ENCODE assay signal across 1 cellular context in the genomic region with DNA sequence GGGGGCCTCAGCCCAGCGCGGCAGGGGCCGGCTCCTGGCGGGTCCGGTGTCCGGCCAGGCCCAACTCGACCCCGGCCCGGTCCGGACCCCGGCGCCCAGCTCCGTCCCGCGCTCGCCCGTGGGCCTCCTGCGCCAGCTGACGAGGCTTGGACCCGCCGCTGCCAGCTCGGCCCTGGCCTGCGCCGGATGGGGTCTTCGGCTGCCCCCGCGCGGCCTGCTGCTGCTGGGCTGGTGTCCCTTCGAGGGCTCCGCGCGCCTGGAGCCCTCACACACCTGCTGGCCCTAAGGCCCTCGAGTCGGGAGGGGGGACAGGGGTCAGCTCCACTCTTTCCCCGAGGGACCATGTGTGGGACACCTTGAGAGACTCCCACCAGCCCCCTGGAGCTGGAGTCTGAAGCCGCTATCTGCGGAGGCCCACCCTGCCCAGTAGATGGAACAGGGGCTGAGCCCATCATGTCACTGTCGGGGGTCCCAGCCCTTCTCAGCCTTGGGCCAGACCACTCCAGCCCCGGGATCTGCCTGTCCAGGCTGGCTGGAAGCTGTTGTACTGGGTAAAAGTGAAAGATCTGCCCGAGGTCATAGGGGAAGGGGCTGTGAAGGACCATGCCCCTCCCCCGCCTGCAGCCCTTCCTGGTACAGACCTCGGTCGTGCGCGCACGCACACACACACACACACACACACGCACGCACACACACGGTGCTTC.
A peak's percentile ranks its signal among the peaks of the same experiment; 100 is the strongest.
TF ChIP-seq lines count a peak whose summit lies in the region.

No MANE protein-coding gene starts in this region.

TF ChIP-seq in HepG2, 621 proteins besides CTCF, POLR2A, EP300 and RAD21:
- TF ChIP-seq, protein P1, sequence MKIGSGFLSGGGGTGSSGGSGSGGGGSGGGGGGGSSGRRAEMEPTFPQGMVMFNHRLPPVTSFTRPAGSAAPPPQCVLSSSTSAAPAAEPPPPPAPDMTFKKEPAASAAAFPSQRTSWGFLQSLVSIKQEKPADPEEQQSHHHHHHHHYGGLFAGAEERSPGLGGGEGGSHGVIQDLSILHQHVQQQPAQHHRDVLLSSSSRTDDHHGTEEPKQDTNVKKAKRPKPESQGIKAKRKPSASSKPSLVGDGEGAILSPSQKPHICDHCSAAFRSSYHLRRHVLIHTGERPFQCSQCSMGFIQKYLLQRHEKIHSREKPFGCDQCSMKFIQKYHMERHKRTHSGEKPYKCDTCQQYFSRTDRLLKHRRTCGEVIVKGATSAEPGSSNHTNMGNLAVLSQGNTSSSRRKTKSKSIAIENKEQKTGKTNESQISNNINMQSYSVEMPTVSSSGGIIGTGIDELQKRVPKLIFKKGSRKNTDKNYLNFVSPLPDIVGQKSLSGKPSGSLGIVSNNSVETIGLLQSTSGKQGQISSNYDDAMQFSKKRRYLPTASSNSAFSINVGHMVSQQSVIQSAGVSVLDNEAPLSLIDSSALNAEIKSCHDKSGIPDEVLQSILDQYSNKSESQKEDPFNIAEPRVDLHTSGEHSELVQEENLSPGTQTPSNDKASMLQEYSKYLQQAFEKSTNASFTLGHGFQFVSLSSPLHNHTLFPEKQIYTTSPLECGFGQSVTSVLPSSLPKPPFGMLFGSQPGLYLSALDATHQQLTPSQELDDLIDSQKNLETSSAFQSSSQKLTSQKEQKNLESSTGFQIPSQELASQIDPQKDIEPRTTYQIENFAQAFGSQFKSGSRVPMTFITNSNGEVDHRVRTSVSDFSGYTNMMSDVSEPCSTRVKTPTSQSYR (CRISPR knock-in tag; IDR thresholded peaks at IDR 0.05; ENCODE audit: borderline replicate concordance) = 0 out of 2 replicates have a peak, but pooled peaks have one; percentile 8
- TF ChIP-seq, protein P2, sequence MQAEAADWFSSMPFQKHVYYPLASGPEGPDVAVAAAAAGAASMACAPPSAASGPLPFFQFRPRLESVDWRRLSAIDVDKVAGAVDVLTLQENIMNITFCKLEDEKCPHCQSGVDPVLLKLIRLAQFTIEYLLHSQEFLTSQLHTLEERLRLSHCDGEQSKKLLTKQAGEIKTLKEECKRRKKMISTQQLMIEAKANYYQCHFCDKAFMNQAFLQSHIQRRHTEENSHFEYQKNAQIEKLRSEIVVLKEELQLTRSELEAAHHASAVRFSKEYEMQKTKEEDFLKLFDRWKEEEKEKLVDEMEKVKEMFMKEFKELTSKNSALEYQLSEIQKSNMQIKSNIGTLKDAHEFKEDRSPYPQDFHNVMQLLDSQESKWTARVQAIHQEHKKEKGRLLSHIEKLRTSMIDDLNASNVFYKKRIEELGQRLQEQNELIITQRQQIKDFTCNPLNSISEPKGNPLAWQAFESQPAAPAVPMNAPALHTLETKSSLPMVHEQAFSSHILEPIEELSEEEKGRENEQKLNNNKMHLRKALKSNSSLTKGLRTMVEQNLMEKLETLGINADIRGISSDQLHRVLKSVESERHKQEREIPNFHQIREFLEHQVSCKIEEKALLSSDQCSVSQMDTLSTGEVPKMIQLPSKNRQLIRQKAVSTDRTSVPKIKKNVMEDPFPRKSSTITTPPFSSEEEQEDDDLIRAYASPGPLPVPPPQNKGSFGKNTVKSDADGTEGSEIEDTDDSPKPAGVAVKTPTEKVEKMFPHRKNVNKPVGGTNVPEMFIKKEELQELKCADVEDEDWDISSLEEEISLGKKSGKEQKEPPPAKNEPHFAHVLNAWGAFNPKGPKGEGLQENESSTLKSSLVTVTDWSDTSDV (CRISPR knock-in tag; IDR thresholded peaks at IDR 0.05) = no peak
- TF ChIP-seq, protein P3, sequence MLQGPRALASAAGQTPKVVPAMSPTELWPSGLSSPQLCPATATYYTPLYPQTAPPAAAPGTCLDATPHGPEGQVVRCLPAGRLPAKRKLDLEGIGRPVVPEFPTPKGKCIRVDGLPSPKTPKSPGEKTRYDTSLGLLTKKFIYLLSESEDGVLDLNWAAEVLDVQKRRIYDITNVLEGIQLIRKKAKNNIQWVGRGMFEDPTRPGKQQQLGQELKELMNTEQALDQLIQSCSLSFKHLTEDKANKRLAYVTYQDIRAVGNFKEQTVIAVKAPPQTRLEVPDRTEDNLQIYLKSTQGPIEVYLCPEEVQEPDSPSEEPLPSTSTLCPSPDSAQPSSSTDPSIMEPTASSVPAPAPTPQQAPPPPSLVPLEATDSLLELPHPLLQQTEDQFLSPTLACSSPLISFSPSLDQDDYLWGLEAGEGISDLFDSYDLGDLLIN (CRISPR knock-in tag; IDR thresholded peaks at IDR 0.05; ENCODE audit: borderline replicate concordance) = no peak
- TF ChIP-seq, protein P4, sequence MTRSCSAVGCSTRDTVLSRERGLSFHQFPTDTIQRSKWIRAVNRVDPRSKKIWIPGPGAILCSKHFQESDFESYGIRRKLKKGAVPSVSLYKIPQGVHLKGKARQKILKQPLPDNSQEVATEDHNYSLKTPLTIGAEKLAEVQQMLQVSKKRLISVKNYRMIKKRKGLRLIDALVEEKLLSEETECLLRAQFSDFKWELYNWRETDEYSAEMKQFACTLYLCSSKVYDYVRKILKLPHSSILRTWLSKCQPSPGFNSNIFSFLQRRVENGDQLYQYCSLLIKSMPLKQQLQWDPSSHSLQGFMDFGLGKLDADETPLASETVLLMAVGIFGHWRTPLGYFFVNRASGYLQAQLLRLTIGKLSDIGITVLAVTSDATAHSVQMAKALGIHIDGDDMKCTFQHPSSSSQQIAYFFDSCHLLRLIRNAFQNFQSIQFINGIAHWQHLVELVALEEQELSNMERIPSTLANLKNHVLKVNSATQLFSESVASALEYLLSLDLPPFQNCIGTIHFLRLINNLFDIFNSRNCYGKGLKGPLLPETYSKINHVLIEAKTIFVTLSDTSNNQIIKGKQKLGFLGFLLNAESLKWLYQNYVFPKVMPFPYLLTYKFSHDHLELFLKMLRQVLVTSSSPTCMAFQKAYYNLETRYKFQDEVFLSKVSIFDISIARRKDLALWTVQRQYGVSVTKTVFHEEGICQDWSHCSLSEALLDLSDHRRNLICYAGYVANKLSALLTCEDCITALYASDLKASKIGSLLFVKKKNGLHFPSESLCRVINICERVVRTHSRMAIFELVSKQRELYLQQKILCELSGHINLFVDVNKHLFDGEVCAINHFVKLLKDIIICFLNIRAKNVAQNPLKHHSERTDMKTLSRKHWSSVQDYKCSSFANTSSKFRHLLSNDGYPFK (CRISPR knock-in tag; IDR thresholded peaks at IDR 0.05; ENCODE audit: borderline replicate concordance) = no peak
TF ChIP-seq in HepG2: peak in this region for 1.
